25 cellular contexts compared by ENCODE assay signal in genomic region chr22:48564995-48565394, GRCh38.
"Had no signal": no experiment of that assay in that cellular context is flagged by ENCODE, and none has a peak within 500 bp of the region (broad histone marks: within the 10 kb centered on the region; RNA-seq: fewer than 3 reads in every experiment).

No MANE protein-coding gene starts in this region.

- DNase-seq: activated CD4-positive, alpha-beta memory T cell treated with anti-CD3 and anti-CD28 coated beads, Interleukin-2, amount 10 ng/mL, durations not matched to agents 7 days and 5 days; activated CD4-positive, alpha-beta T cell treated with anti-CD3 and anti-CD28 coated beads for 1 hour; activated CD4-positive, alpha-beta T cell treated with anti-CD3 and anti-CD28 coated beads for 4 hours; activated CD4-positive, alpha-beta T cell treated with anti-CD3 and anti-CD28 coated beads, Interleukin-2, amount 10 ng/mL, durations not matched to agents 7 days and 5 days; activated CD4-positive, alpha-beta T cell treated with anti-CD3 and anti-CD28 coated beads, Interleukin-2, amount 50 U/mL, for 4 hours; activated CD8-positive, alpha-beta memory T cell treated with anti-CD3 and anti-CD28 coated beads, Interleukin-2, amount 50 U/mL, for 48 hours; activated gamma-delta T cell; activated naive CD4-positive, alpha-beta T cell; activated naive CD4-positive, alpha-beta T cell treated with anti-CD3 and anti-CD28 coated beads, Interleukin-2, amount 10 ng/mL, durations not matched to agents 7 days and 5 days; activated naive CD8-positive, alpha-beta T cell treated with anti-CD3 and anti-CD28 coated beads, Interleukin-2, amount 10 ng/mL, durations not matched to agents 7 days and 5 days; activated T-cell treated with anti-CD3 and anti-CD28 coated beads for 4 hours; activated T-cell treated with anti-CD3 and anti-CD28 coated beads, Interleukin-2, amount 50 U/mL, for 24 hours; activated T-cell treated with anti-CD3 and anti-CD28 coated beads, Interleukin-2, amount 50 U/mL, for 72 hours; brain microvascular endothelial cell; dorsolateral prefrontal cortex; effector memory CD4-positive, alpha-beta T cell; endodermal cell; foreskin fibroblast; T-helper 2 cell had no signal

- H3K27ac ChIP-seq: ascending aorta, brain microvascular endothelial cell, coronary artery, dorsolateral prefrontal cortex, VCaP had no signal

- H3K4me3 ChIP-seq: ascending aorta, coronary artery, dorsolateral prefrontal cortex had no signal

- H3K36me3 ChIP-seq: ascending aorta, brain microvascular endothelial cell had no signal

- H3K27me3 ChIP-seq: ascending aorta, brain microvascular endothelial cell, dorsolateral prefrontal cortex had no signal

- ATAC-seq: activated naive CD4-positive, alpha-beta T cell treated with anti-CD3 and anti-CD28 coated beads, Interleukin-2, amount 50 U/mL, for 72 hours; activated T-cell treated with anti-CD3 and anti-CD28 coated beads, Interleukin-2, amount 50 U/mL, for 72 hours; esophagus mucosa; WTC11 had no signal

- H3K4me1 ChIP-seq: ascending aorta had no signal
